ENCODE assay signal across 8 cellular contexts in the genomic region with DNA sequence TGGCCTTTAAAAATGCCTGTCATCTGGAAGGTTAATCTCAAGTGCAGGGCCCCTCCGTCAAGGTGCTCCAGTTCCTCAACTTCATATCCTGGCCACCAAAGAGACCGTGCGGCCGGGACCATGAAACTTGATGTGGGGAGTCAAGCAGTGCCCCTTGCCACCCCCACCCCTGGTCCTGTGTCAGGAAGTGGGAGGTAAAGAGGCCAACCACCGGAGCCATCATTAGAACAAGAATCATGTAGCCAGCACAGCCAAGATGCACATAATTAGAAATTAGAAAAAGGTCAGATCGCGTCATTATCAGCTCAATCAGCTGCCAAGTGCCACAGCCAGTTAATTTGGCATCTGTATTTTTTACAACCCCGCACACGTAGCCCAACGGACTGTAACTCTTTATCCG.
"Had no signal": no experiment of that assay in that cellular context is flagged by ENCODE, and none has a peak within 500 bp of the region (broad histone marks: within the 10 kb centered on the region; RNA-seq: fewer than 3 reads in every experiment).

No MANE protein-coding gene starts in this region.

- H3K4me2 ChIP-seq: GM23338 had no signal

- H3K4me3 Mint-ChIP-seq: GM23338, HFFc6 had no signal

- H3K27ac Mint-ChIP-seq: GM23338, HFFc6 had no signal

- ATAC-seq: GM23338, HCT116, HepG2, K562 had no signal

- H2AFZ ChIP-seq: GM23338 had no signal

- H3K4me3 ChIP-seq: GM23338, HAP-1, K562 had no signal

- H3K36me3 ChIP-seq: HAP-1 had no signal

- DNase-seq: H7, HFFc6 had no signal

- H3K9me3 Mint-ChIP-seq: GM23338, HFFc6 had no signal

- H3K9me3 ChIP-seq: HAP-1 had no signal

- H3K27ac ChIP-seq: HL-60 had no signal

- H3K4me1 ChIP-seq: HAP-1 had no signal

- FAIRE-seq: HepG2, K562 had no signal
